Comparison of ENCODE assay signal across 29 cellular contexts in genomic region chrX:32126997-32127396, GRCh38.
"Had no signal": no experiment of that assay in that cellular context is flagged by ENCODE, and none has a peak within 500 bp of the region (broad histone marks: within the 10 kb centered on the region; RNA-seq: fewer than 3 reads in every experiment).

No MANE protein-coding gene starts in this region.

- H3K4me1 Mint-ChIP-seq: activated CD4-positive, alpha-beta T cell treated with anti-CD3 and anti-CD28 coated beads, Interleukin-2, amount 10 ng/mL, durations not matched to agents 24 days and 14 days; activated naive CD8-positive, alpha-beta T cell treated with anti-CD3 and anti-CD28 coated beads for 36 hours; activated T-helper 17 cell treated with anti-CD3 and anti-CD28 coated beads, Interleukin-2, amount 50 U/mL, for 72 hours had no signal

- H3K9me3 ChIP-seq: SJCRH30 had no signal

- H3K9me3 Mint-ChIP-seq: activated CD4-positive, alpha-beta T cell treated with anti-CD3 and anti-CD28 coated beads, Interleukin-2, amount 10 ng/mL, durations not matched to agents 24 days and 14 days; activated CD8-positive, alpha-beta T cell treated with anti-CD3 and anti-CD28 coated beads for 36 hours; activated naive CD8-positive, alpha-beta T cell treated with anti-CD3 and anti-CD28 coated beads for 36 hours; T-helper 1 cell treated with Interleukin-12 subunit alpha and Interleukin-12 subunit beta and Interleukin-4 antibody, amounts not matched to agents 30 μg/mL and 1 μg/mL, for 36 hours had no signal

- DNase-seq: activated CD4-positive, alpha-beta T cell treated with anti-CD3 and anti-CD28 coated beads, Interleukin-2, amount 10 ng/mL, durations not matched to agents 24 days and 14 days; activated CD4-positive, alpha-beta T cell treated with anti-CD3 and anti-CD28 coated beads, Interleukin-2, amount 50 U/mL, for 4 hours; activated CD8-positive, alpha-beta T cell treated with anti-CD3 and anti-CD28 coated beads for 36 hours; activated effector memory CD4-positive, alpha-beta T cell treated with anti-CD3 and anti-CD28 coated beads, Interleukin-2, amount 50 U/mL, for 16 hours; activated naive CD4-positive, alpha-beta T cell; activated naive CD4-positive, alpha-beta T cell treated with anti-CD3 and anti-CD28 coated beads, Interleukin-2, amount 50 U/mL, for 16 hours; activated naive CD8-positive, alpha-beta T cell treated with anti-CD3 and anti-CD28 coated beads for 36 hours; activated T-cell treated with anti-CD3 and anti-CD28 coated beads, Interleukin-2, amount 50 U/mL, for 1 hour; activated T-cell treated with anti-CD3 and anti-CD28 coated beads, Interleukin-2, amount 50 U/mL, for 72 hours; amniotic stem cell; aorta; brain microvascular endothelial cell; central memory CD4-positive, alpha-beta T cell; NCI-H1092 treated with DMSO at 0.1 percent for 48 hours; NCI-H1417; NCI-H146; NCI-H187; NCI-H2029 treated with DMSO at 0.1 percent for 48 hours; NCI-H2107; NCI-H226; NCI-H446 treated with DMSO at 0.1 percent for 48 hours; NCI-H524; SHP77 had no signal

- H3K4me3 ChIP-seq: SJCRH30, SK-N-MC had no signal

- H3K4me1 ChIP-seq: SJCRH30 had no signal

- H3K27ac ChIP-seq: brain microvascular endothelial cell, SJCRH30, SK-N-MC had no signal

- H3K27me3 Mint-ChIP-seq: activated CD4-positive, alpha-beta T cell treated with anti-CD3 and anti-CD28 coated beads, Interleukin-2, amount 10 ng/mL, durations not matched to agents 24 days and 14 days; activated CD8-positive, alpha-beta T cell treated with anti-CD3 and anti-CD28 coated beads for 36 hours; activated naive CD8-positive, alpha-beta T cell treated with anti-CD3 and anti-CD28 coated beads for 36 hours; activated T-helper 17 cell treated with anti-CD3 and anti-CD28 coated beads, Interleukin-2, amount 50 U/mL, for 72 hours had no signal

- H3K27me3 ChIP-seq: brain microvascular endothelial cell, SJCRH30 had no signal

- H3K36me3 Mint-ChIP-seq: activated naive CD8-positive, alpha-beta T cell treated with anti-CD3 and anti-CD28 coated beads for 36 hours had no signal

- H3K4me3 Mint-ChIP-seq: activated CD4-positive, alpha-beta T cell treated with anti-CD3 and anti-CD28 coated beads, Interleukin-2, amount 10 ng/mL, durations not matched to agents 24 days and 14 days; activated CD8-positive, alpha-beta T cell treated with anti-CD3 and anti-CD28 coated beads for 36 hours; activated naive CD8-positive, alpha-beta T cell treated with anti-CD3 and anti-CD28 coated beads for 36 hours; activated T-cell treated with anti-CD3 and anti-CD28 coated beads, Interleukin-2, amount 50 U/mL, for 72 hours; activated T-helper 17 cell treated with anti-CD3 and anti-CD28 coated beads, Interleukin-2, amount 50 U/mL, for 72 hours; T-helper 1 cell treated with Interleukin-12 subunit alpha and Interleukin-12 subunit beta and Interleukin-4 antibody, amounts not matched to agents 30 μg/mL and 1 μg/mL, for 36 hours; T-helper 2 cell treated with Interferon-gamma antibody and Interleukin-4, amounts not matched to agents 5 μg/mL and 100 μg/mL, for 36 hours had no signal

- H3K36me3 ChIP-seq: brain microvascular endothelial cell, SJCRH30 had no signal

- H3K27ac Mint-ChIP-seq: activated CD4-positive, alpha-beta T cell treated with anti-CD3 and anti-CD28 coated beads, Interleukin-2, amount 10 ng/mL, durations not matched to agents 24 days and 14 days; activated CD8-positive, alpha-beta T cell treated with anti-CD3 and anti-CD28 coated beads for 36 hours; activated naive CD8-positive, alpha-beta T cell treated with anti-CD3 and anti-CD28 coated beads for 36 hours; activated T-cell treated with anti-CD3 and anti-CD28 coated beads, Interleukin-2, amount 50 U/mL, for 72 hours; activated T-helper 17 cell treated with anti-CD3 and anti-CD28 coated beads, Interleukin-2, amount 50 U/mL, for 72 hours; T-helper 1 cell treated with Interleukin-12 subunit alpha and Interleukin-12 subunit beta and Interleukin-4 antibody, amounts not matched to agents 30 μg/mL and 1 μg/mL, for 36 hours; T-helper 2 cell treated with Interferon-gamma antibody and Interleukin-4, amounts not matched to agents 5 μg/mL and 100 μg/mL, for 36 hours had no signal

- ATAC-seq: activated CD8-positive, alpha-beta T cell treated with anti-CD3 and anti-CD28 coated beads for 36 hours; activated T-cell treated with anti-CD3 and anti-CD28 coated beads, Interleukin-2, amount 50 U/mL, for 72 hours; activated T-helper 17 cell treated with anti-CD3 and anti-CD28 coated beads, Interleukin-2, amount 50 U/mL, for 72 hours; Panc1 had no signal
